Comparison of ENCODE assay signal across 13 cellular contexts in genomic region chr11:128494418-128495332, GRCh38.
DNase-seq lines count a peak whose midpoint lies in the region; ATAC-seq and TF ChIP-seq lines count a peak whose summit lies in the region.
"Had no signal": no experiment of that assay in that cellular context is flagged by ENCODE, and none has a peak within 500 bp of the region (broad histone marks: within the 10 kb centered on the region; RNA-seq: fewer than 3 reads in every experiment).

No MANE protein-coding gene starts in this region.

- H3K27ac ChIP-seq in esophagus muscularis mucosa (replicated peaks in 1 of 4): peak overlapping the region in 3 of 4 donors; percentile 15 to 30 (median 27)

- TF ChIP-seq CTCF in esophagus muscularis mucosa (IDR thresholded peaks at IDR 0.05) (no peak), GM10248 (IDR thresholded peaks at IDR 0.05; ENCODE audit: control extremely low read depth, extremely low read depth, low read depth, missing control alignments) (no peak)

- peaks cover 2 to 7% (median 7%) of the 10 kb centered on the region in 4 donors for H3K36me3 ChIP-seq in esophagus muscularis mucosa

- no peak for DNase-seq in activated CD4-positive, CD25-positive, alpha-beta regulatory T cell treated with anti-CD3 and anti-CD28 coated beads, Interleukin-2, amount 50 U/mL, for 72 hours
- no peak for DNase-seq in esophagus muscularis mucosa (ENCODE audit: extremely low spot score)
- DNase-seq in NCI-H510A treated with DMSO at 0.1 percent for 48 hours (lab: John Stamatoyannopoulos, UW): no peak
- no peak for DNase-seq in GM10248 (ENCODE audit: extremely low spot score)
- DNase-seq in central memory CD4-positive, alpha-beta T cell: no peak
- DNase-seq: stimulated activated CD4-positive, alpha-beta T cell treated with anti-CD3 and anti-CD28 coated beads, Interleukin-15, amount 100 ng/mL, for 24 hours had no signal

- POLR2A ChIA-PET in GM10248 (lab: Yijun Ruan, JAX): no interaction called here

- H3K4me1 Mint-ChIP-seq in stimulated activated naive CD8-positive, alpha-beta T cell treated with anti-CD3 and anti-CD28 coated beads, Interleukin-15, Interleukin-2, amounts not matched to agents 100 ng/mL and 50 ng/mL, for 24 hours (ENCODE audit: low read depth): peaks cover 100% of the 10 kb centered on the region

- WGBS in esophagus muscularis mucosa: 78% methylated on average over 3 of the region's 3 CpGs

- H3K4me3 Mint-ChIP-seq in stimulated activated naive CD8-positive, alpha-beta T cell treated with anti-CD3 and anti-CD28 coated beads, Interleukin-15, Interleukin-2, amounts not matched to agents 100 ng/mL and 50 ng/mL, for 24 hours: peak overlapping the region; percentile 81
- H3K4me3 Mint-ChIP-seq: nephron had no signal

- no peaks in the 10 kb centered on the region for H3K9me3 Mint-ChIP-seq in stimulated activated naive CD8-positive, alpha-beta T cell treated with anti-CD3 and anti-CD28 coated beads, Interleukin-15, Interleukin-2, amounts not matched to agents 100 ng/mL and 50 ng/mL, for 24 hours
- H3K9me3 Mint-ChIP-seq: nephron had no signal

- peaks cover 75% of the 10 kb centered on the region for H3K36me3 Mint-ChIP-seq in stimulated activated naive CD8-positive, alpha-beta T cell treated with anti-CD3 and anti-CD28 coated beads, Interleukin-15, Interleukin-2, amounts not matched to agents 100 ng/mL and 50 ng/mL, for 24 hours (ENCODE audit: low read depth)

- H3K27ac Mint-ChIP-seq in stimulated activated naive CD8-positive, alpha-beta T cell treated with anti-CD3 and anti-CD28 coated beads, Interleukin-15, Interleukin-2, amounts not matched to agents 100 ng/mL and 50 ng/mL, for 24 hours: peak overlapping the region; percentile 99

- H3K9me3 ChIP-seq in esophagus muscularis mucosa: no peaks in the 10 kb centered on the region
- H3K9me3 ChIP-seq: SJSA1 had no signal

- TF ChIP-seq EP300 in esophagus muscularis mucosa (IDR thresholded peaks at IDR 0.05): no peak

- peaks cover 78 to 94% (median 84%) of the 10 kb centered on the region in 4 donors for H3K4me1 ChIP-seq in esophagus muscularis mucosa

- intact Hi-C loops in esophagus muscularis mucosa (cut with DNase I): no loop called here

- peak; percentile 70 for ATAC-seq in activated CD4-positive, CD25-positive, alpha-beta regulatory T cell treated with anti-CD3 and anti-CD28 coated beads, Interleukin-2, amount 50 U/mL, for 24 hours
- ATAC-seq: HepG2 had no signal

- TF ChIP-seq POLR2A in esophagus muscularis mucosa (IDR thresholded peaks at IDR 0.05; ENCODE audit: low read depth): no peak

- no peaks in the 10 kb centered on the region for H3K27me3 Mint-ChIP-seq in stimulated activated naive CD8-positive, alpha-beta T cell treated with anti-CD3 and anti-CD28 coated beads, Interleukin-15, Interleukin-2, amounts not matched to agents 100 ng/mL and 50 ng/mL, for 24 hours

- no peak overlapping the region for H3K4me3 ChIP-seq in esophagus muscularis mucosa
- H3K4me3 ChIP-seq: coronary artery, SJSA1 had no signal

- CTCF ChIA-PET in GM10248 (lab: Yijun Ruan, JAX): interaction anchor here (4.5 kb wide), 1 partner anchor 11 kb away, joined by 19 read pairs; no protein-coding TSS in a partner anchor

- H3K27me3 ChIP-seq in esophagus muscularis mucosa: no peaks in the 10 kb centered on the region
- H3K27me3 ChIP-seq: SJSA1 had no signal

TF ChIP-seq in PFSK-1, 5 proteins besides CTCF, POLR2A, EP300 and RAD21:
- TF ChIP-seq POLR2AphosphoS5 (IDR thresholded peaks at IDR 0.05; ENCODE audit: low read depth, low read length) (peak; percentile 28; the same call in 1 of the 2 replicates), REST (IDR thresholded peaks at IDR 0.05; ENCODE audit: insufficient read depth in 1 of 2, low read depth in 2 of 2, low read length in 2 of 2) (no peak)
